In genomic region chr5:1112596-1113331, GRCh38 we compare ENCODE assay signal across 7 cellular contexts. TPM values are rescaled to one million over a fixed set of nuclear protein-coding genes. Genes with fewer than 3 reads are reported as not detected.
A peak's percentile ranks its signal among the peaks of the same experiment; 100 is the strongest.
DNase-seq lines count a peak whose midpoint lies in the region; ATAC-seq, FAIRE-seq and TF ChIP-seq lines count a peak whose summit lies in the region.

No MANE protein-coding gene starts in this region.

- peaks cover 23% of the 10 kb centered on the region for H3K36me3 Mint-ChIP-seq in activated CD8-positive, alpha-beta T cell treated with anti-CD3 and anti-CD28 coated beads, Interleukin-2, amount 10 ng/mL, durations not matched to agents 7 days and 5 days (ENCODE audit: low read depth)
- no peaks in the 10 kb centered on the region for H3K36me3 Mint-ChIP-seq in nephron (ENCODE audit: low read depth)

- peaks cover 29% of the 10 kb centered on the region for H3K4me1 Mint-ChIP-seq in activated CD8-positive, alpha-beta T cell treated with anti-CD3 and anti-CD28 coated beads, Interleukin-2, amount 10 ng/mL, durations not matched to agents 7 days and 5 days (ENCODE audit: low read depth)
- H3K4me1 Mint-ChIP-seq in nephron: peaks cover 40% of the 10 kb centered on the region

- H3K27ac Mint-ChIP-seq in activated CD8-positive, alpha-beta T cell treated with anti-CD3 and anti-CD28 coated beads, Interleukin-2, amount 10 ng/mL, durations not matched to agents 7 days and 5 days: peak overlapping the region; percentile 30
- peak overlapping the region in 1 of 3 experiments; percentile 31 for H3K27ac Mint-ChIP-seq in nephron

- CTCF ChIA-PET in activated CD8-positive, alpha-beta T cell treated with anti-CD3 and anti-CD28 coated beads, Interleukin-2, amount 10 ng/mL, durations not matched to agents 7 days and 5 days (lab: Charles Lee): no interaction called here

- peak overlapping the region; percentile 51 for H3K4me3 Mint-ChIP-seq in activated CD8-positive, alpha-beta T cell treated with anti-CD3 and anti-CD28 coated beads, Interleukin-2, amount 10 ng/mL, durations not matched to agents 7 days and 5 days
- H3K4me3 Mint-ChIP-seq in nephron: peak overlapping the region; percentile 71 to 79 (median 76)

- H3K9me3 Mint-ChIP-seq in activated CD8-positive, alpha-beta T cell treated with anti-CD3 and anti-CD28 coated beads, Interleukin-2, amount 10 ng/mL, durations not matched to agents 7 days and 5 days (ENCODE audit: insufficient read depth): no peaks in the 10 kb centered on the region
- no peaks in the 10 kb centered on the region for H3K9me3 Mint-ChIP-seq in nephron

- DNase-seq in DMS53 (lab: John Stamatoyannopoulos, UW): peak; percentile 99
- peak; percentile 90 for DNase-seq in LHCN-M2 (ENCODE audit: low read depth)
- DNase-seq in activated CD8-positive, alpha-beta T cell treated with anti-CD3 and anti-CD28 coated beads, Interleukin-2, amount 10 ng/mL, durations not matched to agents 7 days and 5 days: no peak
- DNase-seq in GM12892 (ENCODE audit: insufficient read length): no peak
- no peak for DNase-seq in cortex of kidney (lab: John Stamatoyannopoulos, UW)

- FAIRE-seq in GM12892 (lab: Jason Lieb, UNC): no peak

- TF ChIP-seq POLR2A in GM12892 (IDR thresholded peaks at IDR 0.05; ENCODE audit: low read depth, low read length): no peak

- POLR2A ChIA-PET in activated CD8-positive, alpha-beta T cell treated with anti-CD3 and anti-CD28 coated beads, Interleukin-2, amount 10 ng/mL, durations not matched to agents 7 days and 5 days (lab: Charles Lee): no interaction called here

- TF ChIP-seq CTCF in nephron (IDR thresholded peaks at IDR 0.05; ENCODE audit: unreplicated experiment in 3 of 3): no peak

- ATAC-seq in activated CD8-positive, alpha-beta T cell treated with anti-CD3 and anti-CD28 coated beads, Interleukin-2, amount 10 ng/mL, durations not matched to agents 7 days and 5 days: no peak
- no peak for ATAC-seq in GM21381 (IDR thresholded peaks at IDR 0.05; ENCODE audit: unreplicated experiment)

- peaks cover 3% of the 10 kb centered on the region for H3K27me3 Mint-ChIP-seq in activated CD8-positive, alpha-beta T cell treated with anti-CD3 and anti-CD28 coated beads, Interleukin-2, amount 10 ng/mL, durations not matched to agents 7 days and 5 days (ENCODE audit: low read depth)
- H3K27me3 Mint-ChIP-seq in nephron (ENCODE audit: low read depth): peaks cover 9% of the 10 kb centered on the region

RNA-seq across cellular contexts. Expression of gene SLC12A7, which starts 0.9 kb away (rescaled TPM):
- 2.5 and 5.5 TPM in 2 replicates for total RNA-seq in LHCN-M2 (2014; rRNA removed)
- 0.16 TPM for polyA plus RNA-seq in LHCN-M2 (2012)
- 100 to 1,000 TPM; 101 to 111 TPM for total RNA-seq in activated CD8-positive, alpha-beta T cell treated with anti-CD3 and anti-CD28 coated beads, Interleukin-2, amount 10 ng/mL, durations not matched to agents 7 days and 5 days
- polyA plus RNA-seq in GM12892 (2012; ENCODE audit: missing spikeins): 2.0 TPM

Comparison
In these comparisons a context has a peak if more than half of its experiments do, and no peak if none do; other contexts are left out.
1. DNase-seq: peak in DMS53 (single experiment) and LHCN-M2 (single experiment); none in activated CD8-positive, alpha-beta T cell treated with anti-CD3 and anti-CD28 coated beads, Interleukin-2, amount 10 ng/mL, durations not matched to agents 7 days and 5 days (single experiment), GM12892 (single experiment) and cortex of kidney (single experiment).
2. RNA of gene SLC12A7, which starts 0.9 kb away (total RNA-seq): 101 to 111 TPM in activated CD8-positive, alpha-beta T cell treated with anti-CD3 and anti-CD28 coated beads, Interleukin-2, amount 10 ng/mL, durations not matched to agents 7 days and 5 days; 2.5 to 5.5 TPM in LHCN-M2; every median in the first group is over 10 times any median in the second.